In the genomic region with DNA sequence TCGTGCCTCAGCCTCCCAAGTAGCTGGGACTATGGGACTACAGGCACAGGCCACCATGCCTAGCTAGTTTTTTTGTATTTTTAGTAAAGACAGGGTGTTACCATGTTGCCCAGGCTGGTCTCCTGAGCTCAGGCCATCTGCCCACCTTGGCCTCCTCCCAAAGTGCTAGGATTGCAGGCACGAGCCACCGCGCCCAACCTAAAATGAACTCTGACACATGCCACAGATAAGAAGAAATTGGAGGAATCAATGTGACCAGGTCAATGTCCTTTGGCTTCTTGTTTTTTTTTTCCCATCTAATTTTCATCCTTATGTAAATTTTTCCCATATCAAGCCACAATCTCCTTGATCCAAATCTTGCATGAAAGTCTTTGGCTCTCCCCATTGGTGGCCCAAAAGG, we compare ENCODE assay signal across 9 cellular contexts.
"Had no signal": no experiment of that assay in that cellular context is flagged by ENCODE, and none has a peak within 500 bp of the region (broad histone marks: within the 10 kb centered on the region; RNA-seq: fewer than 3 reads in every experiment).

No MANE protein-coding gene starts in this region.

- H3K27ac ChIP-seq: HL-60 had no signal

- ATAC-seq: GM23338, K562 had no signal

- H3K4me3 ChIP-seq: GM23338, K562 had no signal

- H3K4me2 ChIP-seq: GM23338 had no signal

- FAIRE-seq: H1, H54, K562 had no signal

- DNase-seq: H9, HCEC 1CT, IMR-90, KG1 had no signal

- H2AFZ ChIP-seq: GM23338 had no signal
